In the genomic region with DNA sequence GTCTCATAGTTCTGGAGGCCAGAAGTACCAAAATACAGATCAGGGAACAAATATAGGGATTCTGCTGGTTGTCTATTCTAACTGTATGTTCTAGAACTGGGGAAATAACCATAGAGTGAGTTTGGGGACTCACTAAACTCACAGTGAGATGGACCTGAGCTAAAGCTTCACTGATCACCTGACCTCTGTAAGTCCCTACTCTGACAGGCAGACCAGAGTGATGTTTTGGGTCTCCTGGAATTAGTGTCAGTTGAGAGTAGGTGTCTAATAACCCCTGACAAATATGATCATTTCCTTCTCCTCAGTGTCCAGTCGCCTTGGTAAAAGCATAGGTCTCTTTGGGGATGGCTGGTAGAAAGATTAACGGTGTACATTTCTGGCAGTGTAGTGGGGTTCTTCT, we compare ENCODE assay signal across 16 cellular contexts.
"Had no signal": no experiment of that assay in that cellular context is flagged by ENCODE, and none has a peak within 500 bp of the region (broad histone marks: within the 10 kb centered on the region; RNA-seq: fewer than 3 reads in every experiment).

No MANE protein-coding gene starts in this region.

- H3K4me3 ChIP-seq: esophagus muscularis mucosa, hepatocyte, left lung, transverse colon had no signal

- H3K27ac Mint-ChIP-seq: activated CD4-positive, alpha-beta T cell treated with anti-CD3 and anti-CD28 coated beads for 36 hours had no signal

- H3K27me3 Mint-ChIP-seq: activated CD4-positive, alpha-beta memory T cell treated with anti-CD3 and anti-CD28 coated beads for 36 hours; activated CD4-positive, alpha-beta T cell treated with anti-CD3 and anti-CD28 coated beads for 36 hours; activated naive CD4-positive, alpha-beta T cell treated with anti-CD3 and anti-CD28 coated beads, Interleukin-2, amount 50 U/mL, for 24 hours had no signal

- H3K4me3 Mint-ChIP-seq: activated CD4-positive, alpha-beta memory T cell treated with anti-CD3 and anti-CD28 coated beads for 36 hours; activated CD4-positive, alpha-beta T cell treated with anti-CD3 and anti-CD28 coated beads for 36 hours; activated naive CD4-positive, alpha-beta T cell treated with anti-CD3 and anti-CD28 coated beads, Interleukin-2, amount 50 U/mL, for 24 hours; natural killer cell had no signal

- H2AFZ ChIP-seq: hepatocyte had no signal

- ATAC-seq: left lung, natural killer cell had no signal

- DNase-seq: activated CD4-positive, alpha-beta memory T cell treated with anti-CD3 and anti-CD28 coated beads for 36 hours; activated CD4-positive, alpha-beta T cell treated with anti-CD3 and anti-CD28 coated beads for 36 hours; activated effector memory CD4-positive, alpha-beta T cell treated with anti-CD3 and anti-CD28 coated beads, Interleukin-2, amount 50 U/mL, for 16 hours; activated T-cell treated with anti-CD3 and anti-CD28 coated beads, Interleukin-2, amount 50 U/mL, for 48 hours; amniotic stem cell; caudate nucleus; left lung; natural killer cell; retina; stimulated activated CD4-positive, alpha-beta T cell treated with anti-CD3 and anti-CD28 coated beads, Interleukin-2, amount 100 ng/mL, for 48 hours; stimulated activated naive CD4-positive, alpha-beta T cell treated with Interleukin-2 at 50 U/mL for 16 hours; T-helper 9 cell; transverse colon had no signal

- H3K4me1 ChIP-seq: esophagus muscularis mucosa, left lung, transverse colon had no signal

- H3K9me3 ChIP-seq: esophagus muscularis mucosa, left lung, transverse colon had no signal

- H3K27ac ChIP-seq: esophagus muscularis mucosa, hepatocyte, left lung, transverse colon had no signal

- H3K9me3 Mint-ChIP-seq: activated naive CD4-positive, alpha-beta T cell treated with anti-CD3 and anti-CD28 coated beads, Interleukin-2, amount 50 U/mL, for 24 hours; natural killer cell had no signal

- H3K4me2 ChIP-seq: hepatocyte had no signal

- H3K27me3 ChIP-seq: esophagus muscularis mucosa, hepatocyte, left lung, transverse colon had no signal
